ENCODE assay signal across 33 cellular contexts in genomic region chr7:31249671-31250070, GRCh38.
"Had no signal": no experiment of that assay in that cellular context is flagged by ENCODE, and none has a peak within 500 bp of the region (broad histone marks: within the 10 kb centered on the region; RNA-seq: fewer than 3 reads in every experiment).

No MANE protein-coding gene starts in this region.

- DNase-seq: activated CD4-positive, alpha-beta T cell treated with anti-CD3 and anti-CD28 coated beads for 36 hours; activated CD4-positive, alpha-beta T cell treated with anti-CD3 and anti-CD28 coated beads, Interleukin-2, amount 50 U/mL, for 4 hours; activated CD4-positive, CD25-positive, alpha-beta regulatory T cell; activated naive CD4-positive, alpha-beta T cell; activated T-cell treated with anti-CD3 and anti-CD28 coated beads for 4 hours; activated T-cell treated with anti-CD3 and anti-CD28 coated beads, Interleukin-2, amount 50 U/mL, for 72 hours; colonic mucosa; effector memory CD4-positive, alpha-beta T cell; erythroblast; head of caudate nucleus; hypothalamus; left ventricle myocardium inferior; mucosa of descending colon; right lobe of liver; stimulated activated CD4-positive, alpha-beta T cell treated with anti-CD3 and anti-CD28 coated beads, Interleukin-12 subunit alpha, Interleukin-12 subunit beta, amount 100 ng/mL, for 4 hours; stimulated activated CD4-positive, alpha-beta T cell treated with anti-CD3 and anti-CD28 coated beads, Interleukin-4, amount 100 ng/mL, for 4 hours; stimulated activated CD8-positive, alpha-beta memory T cell treated with anti-CD3 and anti-CD28 coated beads, Interleukin-4, amount 100 ng/mL, for 48 hours; stimulated activated naive CD8-positive, alpha-beta T cell treated with anti-CD3 and anti-CD28 coated beads, Interleukin-15, amount 100 ng/mL, for 72 hours; substantia nigra; T-helper 1 cell; thyroid gland had no signal

- H3K36me3 ChIP-seq: colonic mucosa, gastroesophageal sphincter, left ventricle myocardium inferior, right lobe of liver, thyroid gland, upper lobe of left lung, vagina had no signal

- H3K27me3 Mint-ChIP-seq: activated CD4-positive, alpha-beta T cell treated with anti-CD3 and anti-CD28 coated beads for 36 hours; central memory CD8-positive, alpha-beta T cell; stimulated activated memory B cell treated with anti-CD40 and anti-IgM and Interleukin-4, amounts not matched to agents 10 μg/mL and 1 μg/mL and 100 μg/mL, for 72 hours had no signal

- H3K4me3 ChIP-seq: colonic mucosa, gastroesophageal sphincter, left ventricle myocardium inferior, lung, mucosa of descending colon, right lobe of liver, skin epidermis, thyroid gland, upper lobe of left lung, vagina had no signal

- H3K27me3 ChIP-seq: colonic mucosa, right lobe of liver, thyroid gland, upper lobe of left lung, vagina had no signal

- H3K4me1 Mint-ChIP-seq: activated CD4-positive, alpha-beta T cell treated with anti-CD3 and anti-CD28 coated beads for 36 hours; central memory CD8-positive, alpha-beta T cell; stimulated activated memory B cell treated with anti-CD40 and anti-IgM and Interleukin-4, amounts not matched to agents 10 μg/mL and 1 μg/mL and 100 μg/mL, for 72 hours; stimulated activated naive CD8-positive, alpha-beta T cell treated with anti-CD3 and anti-CD28 coated beads, Interleukin-15, amount 100 ng/mL, for 72 hours had no signal

- H3K36me3 Mint-ChIP-seq: activated naive CD8-positive, alpha-beta T cell; natural killer cell treated with Interleukin-12 subunit alpha and Interleukin-12 subunit beta and Interleukin-15 and Interleukin-18, amount 100 ng/mL, for 72 hours; stimulated activated memory B cell treated with anti-CD40 and anti-IgM and Interleukin-4, amounts not matched to agents 10 μg/mL and 1 μg/mL and 100 μg/mL, for 72 hours had no signal

- H3K9me3 Mint-ChIP-seq: activated T-cell treated with anti-CD3 and anti-CD28 coated beads, Interleukin-2, amount 50 U/mL, for 72 hours; central memory CD8-positive, alpha-beta T cell; natural killer cell treated with Interleukin-12 subunit alpha and Interleukin-12 subunit beta and Interleukin-15 and Interleukin-18, amount 100 ng/mL, for 72 hours; stimulated activated memory B cell treated with anti-CD40 and anti-IgM and Interleukin-4, amounts not matched to agents 10 μg/mL and 1 μg/mL and 100 μg/mL, for 72 hours; stimulated activated naive CD8-positive, alpha-beta T cell treated with anti-CD3 and anti-CD28 coated beads, Interleukin-15, amount 100 ng/mL, for 72 hours; T-helper 2 cell treated with Interferon-gamma antibody and Interleukin-4, amounts not matched to agents 5 μg/mL and 100 μg/mL, for 36 hours had no signal

- H3K27ac ChIP-seq: colonic mucosa, gastroesophageal sphincter, left ventricle myocardium inferior, right lobe of liver, skin epidermis, thyroid gland, upper lobe of left lung, vagina had no signal

- H3K27ac Mint-ChIP-seq: activated CD4-positive, alpha-beta T cell treated with anti-CD3 and anti-CD28 coated beads for 36 hours; activated naive CD8-positive, alpha-beta T cell; activated T-cell treated with anti-CD3 and anti-CD28 coated beads, Interleukin-2, amount 50 U/mL, for 72 hours; natural killer cell treated with Interleukin-12 subunit alpha and Interleukin-12 subunit beta and Interleukin-15 and Interleukin-18, amount 100 ng/mL, for 72 hours; progenitor cell of endocrine pancreas; stimulated activated memory B cell treated with anti-CD40 and anti-IgM and Interleukin-4, amounts not matched to agents 10 μg/mL and 1 μg/mL and 100 μg/mL, for 72 hours; stimulated activated naive CD8-positive, alpha-beta T cell treated with anti-CD3 and anti-CD28 coated beads, Interleukin-15, amount 100 ng/mL, for 72 hours; T-helper 2 cell treated with Interferon-gamma antibody and Interleukin-4, amounts not matched to agents 5 μg/mL and 100 μg/mL, for 36 hours had no signal

- H3K4me3 Mint-ChIP-seq: activated CD4-positive, alpha-beta T cell treated with anti-CD3 and anti-CD28 coated beads for 36 hours; activated naive CD8-positive, alpha-beta T cell; activated T-cell treated with anti-CD3 and anti-CD28 coated beads, Interleukin-2, amount 50 U/mL, for 72 hours; central memory CD8-positive, alpha-beta T cell; natural killer cell treated with Interleukin-12 subunit alpha and Interleukin-12 subunit beta and Interleukin-15 and Interleukin-18, amount 100 ng/mL, for 72 hours; stimulated activated memory B cell treated with anti-CD40 and anti-IgM and Interleukin-4, amounts not matched to agents 10 μg/mL and 1 μg/mL and 100 μg/mL, for 72 hours; stimulated activated naive CD8-positive, alpha-beta T cell treated with anti-CD3 and anti-CD28 coated beads, Interleukin-15, amount 100 ng/mL, for 72 hours; T-helper 2 cell treated with Interferon-gamma antibody and Interleukin-4, amounts not matched to agents 5 μg/mL and 100 μg/mL, for 36 hours had no signal

- H3K9me3 ChIP-seq: colonic mucosa, gastroesophageal sphincter, left ventricle myocardium inferior, mucosa of descending colon, right lobe of liver, thyroid gland, upper lobe of left lung, vagina had no signal

- H3K4me1 ChIP-seq: colonic mucosa, gastroesophageal sphincter, left ventricle myocardium inferior, right lobe of liver, thyroid gland, upper lobe of left lung, vagina had no signal

- FAIRE-seq: bronchial epithelial cell had no signal
